Comparison of ENCODE assay signal across 2 cellular contexts in genomic region chr5:59003124-59003523, GRCh38.
A peak's percentile ranks its signal among the peaks of the same experiment; 100 is the strongest.
TF ChIP-seq lines count a peak whose summit lies in the region.

No MANE protein-coding gene starts in this region.

TF ChIP-seq in A549, 52 proteins besides CTCF, POLR2A, EP300 and RAD21:
- no peak for TF ChIP-seq JUNB (IDR thresholded peaks at IDR 0.05)
- TF ChIP-seq FOSB (CRISPR knock-in tag; IDR thresholded peaks at IDR 0.05) = 0 out of 2 replicates have a peak, but pooled peaks have one; percentile 76
- peak; percentile 84; the same call in 1 of the 2 replicates for TF ChIP-seq HOXA7 (CRISPR knock-in tag; IDR thresholded peaks at IDR 0.05)
- 0 out of 2 replicates have a peak, but pooled peaks have one; percentile 31 for TF ChIP-seq HOXB13 (CRISPR knock-in tag; IDR thresholded peaks at IDR 0.05; ENCODE audit: low read depth)
- no peak for TF ChIP-seq ZNF302 (CRISPR knock-in tag; IDR thresholded peaks at IDR 0.05)

TF ChIP-seq in H1, 55 proteins besides CTCF, POLR2A, EP300 and RAD21:
- TF ChIP-seq CBX8 (IDR thresholded peaks at IDR 0.05; ENCODE audit: borderline replicate concordance, low read depth, low read length) = no peak
TF ChIP-seq in H1: peak in this region for 0.
